1 cellular context compared by ENCODE assay signal in the genomic region with DNA sequence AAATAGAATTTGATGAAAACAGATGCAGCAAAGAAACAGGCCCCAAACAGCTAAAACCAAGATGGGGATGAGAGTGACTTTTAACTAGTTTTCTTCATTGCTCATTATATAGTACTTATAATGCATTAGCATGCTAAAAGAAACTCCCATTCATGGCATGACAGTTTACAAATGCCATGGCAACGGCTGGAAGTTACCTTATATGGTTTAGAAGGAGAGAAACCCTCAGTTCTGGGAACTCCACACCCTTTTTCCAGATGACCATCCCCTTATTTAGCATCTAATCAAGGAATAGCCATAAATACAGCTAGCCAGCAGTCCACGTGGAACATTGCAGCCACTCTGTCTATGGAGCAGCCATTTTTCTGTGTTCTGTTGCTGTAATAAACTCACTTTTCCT.
TF ChIP-seq lines count a peak whose summit lies in the region.

No MANE protein-coding gene starts in this region.

TF ChIP-seq in WTC11, 78 proteins besides CTCF, POLR2A, EP300 and RAD21 (continued from another document):
- TF ChIP-seq SMAD3 (CRISPR knock-in tag; IDR thresholded peaks at IDR 0.05; ENCODE audit: borderline replicate concordance) = no peak
- TF ChIP-seq NR1H2 (CRISPR knock-in tag; IDR thresholded peaks at IDR 0.05) = no peak
- TF ChIP-seq GABPB1 (CRISPR knock-in tag; IDR thresholded peaks at IDR 0.05) = no peak
- TF ChIP-seq CREM (CRISPR knock-in tag; IDR thresholded peaks at IDR 0.05) = no peak
- no peak for TF ChIP-seq NFE2L1 (CRISPR knock-in tag; IDR thresholded peaks at IDR 0.05)
- TF ChIP-seq, protein P1, sequence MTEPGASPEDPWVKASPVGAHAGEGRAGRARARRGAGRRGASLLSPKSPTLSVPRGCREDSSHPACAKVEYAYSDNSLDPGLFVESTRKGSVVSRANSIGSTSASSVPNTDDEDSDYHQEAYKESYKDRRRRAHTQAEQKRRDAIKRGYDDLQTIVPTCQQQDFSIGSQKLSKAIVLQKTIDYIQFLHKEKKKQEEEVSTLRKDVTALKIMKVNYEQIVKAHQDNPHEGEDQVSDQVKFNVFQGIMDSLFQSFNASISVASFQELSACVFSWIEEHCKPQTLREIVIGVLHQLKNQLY (CRISPR knock-in tag; IDR thresholded peaks at IDR 0.05) = no peak
- TF ChIP-seq OVOL2 (CRISPR knock-in tag; IDR thresholded peaks at IDR 0.05; ENCODE audit: borderline replicate concordance) = no peak
- TF ChIP-seq, protein P2, sequence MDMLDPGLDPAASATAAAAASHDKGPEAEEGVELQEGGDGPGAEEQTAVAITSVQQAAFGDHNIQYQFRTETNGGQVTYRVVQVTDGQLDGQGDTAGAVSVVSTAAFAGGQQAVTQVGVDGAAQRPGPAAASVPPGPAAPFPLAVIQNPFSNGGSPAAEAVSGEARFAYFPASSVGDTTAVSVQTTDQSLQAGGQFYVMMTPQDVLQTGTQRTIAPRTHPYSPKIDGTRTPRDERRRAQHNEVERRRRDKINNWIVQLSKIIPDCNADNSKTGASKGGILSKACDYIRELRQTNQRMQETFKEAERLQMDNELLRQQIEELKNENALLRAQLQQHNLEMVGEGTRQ (CRISPR knock-in tag; IDR thresholded peaks at IDR 0.05) = no peak
- TF ChIP-seq CREB1 (CRISPR knock-in tag; IDR thresholded peaks at IDR 0.05) = no peak
- no peak for TF ChIP-seq NR2C2 (CRISPR knock-in tag; IDR thresholded peaks at IDR 0.05)
- TF ChIP-seq FOXP1 (CRISPR knock-in tag; IDR thresholded peaks at IDR 0.05; ENCODE audit: borderline replicate concordance) = no peak
- TF ChIP-seq, protein P3, sequence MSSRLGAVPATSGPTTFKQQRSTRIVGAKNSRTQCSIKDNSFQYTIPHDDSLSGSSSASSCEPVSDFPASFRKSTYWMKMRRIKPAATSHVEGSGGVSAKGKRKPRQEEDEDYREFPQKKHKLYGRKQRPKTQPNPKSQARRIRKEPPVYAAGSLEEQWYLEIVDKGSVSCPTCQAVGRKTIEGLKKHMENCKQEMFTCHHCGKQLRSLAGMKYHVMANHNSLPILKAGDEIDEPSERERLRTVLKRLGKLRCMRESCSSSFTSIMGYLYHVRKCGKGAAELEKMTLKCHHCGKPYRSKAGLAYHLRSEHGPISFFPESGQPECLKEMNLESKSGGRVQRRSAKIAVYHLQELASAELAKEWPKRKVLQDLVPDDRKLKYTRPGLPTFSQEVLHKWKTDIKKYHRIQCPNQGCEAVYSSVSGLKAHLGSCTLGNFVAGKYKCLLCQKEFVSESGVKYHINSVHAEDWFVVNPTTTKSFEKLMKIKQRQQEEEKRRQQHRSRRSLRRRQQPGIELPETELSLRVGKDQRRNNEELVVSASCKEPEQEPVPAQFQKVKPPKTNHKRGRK (CRISPR knock-in tag; IDR thresholded peaks at IDR 0.05; ENCODE audit: borderline replicate concordance) = no peak
- TF ChIP-seq, protein P4, sequence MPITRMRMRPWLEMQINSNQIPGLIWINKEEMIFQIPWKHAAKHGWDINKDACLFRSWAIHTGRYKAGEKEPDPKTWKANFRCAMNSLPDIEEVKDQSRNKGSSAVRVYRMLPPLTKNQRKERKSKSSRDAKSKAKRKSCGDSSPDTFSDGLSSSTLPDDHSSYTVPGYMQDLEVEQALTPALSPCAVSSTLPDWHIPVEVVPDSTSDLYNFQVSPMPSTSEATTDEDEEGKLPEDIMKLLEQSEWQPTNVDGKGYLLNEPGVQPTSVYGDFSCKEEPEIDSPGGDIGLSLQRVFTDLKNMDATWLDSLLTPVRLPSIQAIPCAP (CRISPR knock-in tag; IDR thresholded peaks at IDR 0.05) = no peak
- no peak for TF ChIP-seq ZNF317 (CRISPR knock-in tag; IDR thresholded peaks at IDR 0.05; ENCODE audit: borderline replicate concordance, low read depth)
- no peak for TF ChIP-seq SP1 (CRISPR knock-in tag; conservative IDR thresholded peaks at IDR 0.05)
- no peak for TF ChIP-seq ZNF423 (CRISPR knock-in tag; IDR thresholded peaks at IDR 0.05)
- TF ChIP-seq, protein P5, sequence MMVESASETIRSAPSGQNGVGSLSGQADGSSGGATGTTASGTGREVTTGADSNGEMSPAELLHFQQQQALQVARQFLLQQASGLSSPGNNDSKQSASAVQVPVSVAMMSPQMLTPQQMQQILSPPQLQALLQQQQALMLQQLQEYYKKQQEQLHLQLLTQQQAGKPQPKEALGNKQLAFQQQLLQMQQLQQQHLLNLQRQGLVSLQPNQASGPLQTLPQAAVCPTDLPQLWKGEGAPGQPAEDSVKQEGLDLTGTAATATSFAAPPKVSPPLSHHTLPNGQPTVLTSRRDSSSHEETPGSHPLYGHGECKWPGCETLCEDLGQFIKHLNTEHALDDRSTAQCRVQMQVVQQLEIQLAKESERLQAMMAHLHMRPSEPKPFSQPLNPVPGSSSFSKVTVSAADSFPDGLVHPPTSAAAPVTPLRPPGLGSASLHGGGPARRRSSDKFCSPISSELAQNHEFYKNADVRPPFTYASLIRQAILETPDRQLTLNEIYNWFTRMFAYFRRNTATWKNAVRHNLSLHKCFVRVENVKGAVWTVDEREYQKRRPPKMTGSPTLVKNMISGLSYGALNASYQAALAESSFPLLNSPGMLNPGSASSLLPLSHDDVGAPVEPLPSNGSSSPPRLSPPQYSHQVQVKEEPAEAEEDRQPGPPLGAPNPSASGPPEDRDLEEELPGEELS (CRISPR knock-in tag; IDR thresholded peaks at IDR 0.05) = no peak
